ENCODE assay signal across 8 cellular contexts in genomic region chr21:16535100-16535418, GRCh38.
DNase-seq lines count a peak whose midpoint lies in the region; ATAC-seq and TF ChIP-seq lines count a peak whose summit lies in the region.

No MANE protein-coding gene starts in this region.

- no peak overlapping the region for H3K27ac Mint-ChIP-seq in MCF 10A (ENCODE audit: low read depth, unreplicated experiment)
- H3K27ac Mint-ChIP-seq in activated CD8-positive, alpha-beta T cell treated with anti-CD3 and anti-CD28 coated beads, Interleukin-2, amount 10 ng/mL, durations not matched to agents 7 days and 5 days = no peak overlapping the region

- intact Hi-C loops in MCF 10A (cut with micrococcal nuclease) = no loop called here
- intact Hi-C loops in thyroid gland (cut with DNase I) = loop anchor here (10.0 kb wide), 1 partner anchor 110 kb away; no protein-coding TSS in a partner anchor

- H3K27me3 Mint-ChIP-seq in MCF 10A (ENCODE audit: insufficient read depth, unreplicated experiment) = no peaks in the 10 kb centered on the region
- no peaks in the 10 kb centered on the region for H3K27me3 Mint-ChIP-seq in activated CD8-positive, alpha-beta T cell treated with anti-CD3 and anti-CD28 coated beads, Interleukin-2, amount 10 ng/mL, durations not matched to agents 7 days and 5 days (ENCODE audit: low read depth)

- H3K27ac ChIP-seq in thyroid gland = peak overlapping the region; percentile 88 to 96 (median 89)

- no peak for TF ChIP-seq CTCF in LNCaP clone FGC (IDR thresholded peaks at IDR 0.05; ENCODE audit: control insufficient read depth, extremely low read depth, insufficient read depth)
- TF ChIP-seq CTCF in MCF 10A (IDR thresholded peaks at IDR 0.05; ENCODE audit: unreplicated experiment) = no peak
- TF ChIP-seq CTCF in thyroid gland (IDR thresholded peaks at IDR 0.05) = no peak

- no peaks in the 10 kb centered on the region for H3K36me3 Mint-ChIP-seq in MCF 10A (ENCODE audit: insufficient read depth, unreplicated experiment)
- H3K36me3 Mint-ChIP-seq in activated CD8-positive, alpha-beta T cell treated with anti-CD3 and anti-CD28 coated beads, Interleukin-2, amount 10 ng/mL, durations not matched to agents 7 days and 5 days (ENCODE audit: low read depth) = no peaks in the 10 kb centered on the region

- CTCF ChIA-PET in MCF 10A (lab: Yijun Ruan, JAX) = no interaction called here
- CTCF ChIA-PET in activated CD8-positive, alpha-beta T cell treated with anti-CD3 and anti-CD28 coated beads, Interleukin-2, amount 10 ng/mL, durations not matched to agents 7 days and 5 days (lab: Charles Lee) = no interaction called here

- POLR2A ChIA-PET in MCF 10A (lab: Yijun Ruan, JAX) = interaction anchor here (0.5 to 2.8 kb wide), 2 partner anchors 52 to 180 kb away, joined by 3 to 17 read pairs; no protein-coding TSS in a partner anchor
- POLR2A ChIA-PET in activated CD8-positive, alpha-beta T cell treated with anti-CD3 and anti-CD28 coated beads, Interleukin-2, amount 10 ng/mL, durations not matched to agents 7 days and 5 days (lab: Charles Lee) = no interaction called here

- 17 to 21% methylated on average over 6 of the region's 6 CpGs for WGBS in thyroid gland, 2 donors

- ATAC-seq in HG03045 (IDR thresholded peaks at IDR 0.05; ENCODE audit: unreplicated experiment) = no peak
- no peak for ATAC-seq in activated CD8-positive, alpha-beta T cell treated with anti-CD3 and anti-CD28 coated beads, Interleukin-2, amount 10 ng/mL, durations not matched to agents 7 days and 5 days

- BruUV-seq in MCF 10A (replicated peaks; lab: Mats Ljungman, UMichigan) = no TSS peak

- H3K4me3 Mint-ChIP-seq in MCF 10A (ENCODE audit: unreplicated experiment) = no peak overlapping the region
- no peak overlapping the region for H3K4me3 Mint-ChIP-seq in activated CD8-positive, alpha-beta T cell treated with anti-CD3 and anti-CD28 coated beads, Interleukin-2, amount 10 ng/mL, durations not matched to agents 7 days and 5 days

- H3K4me1 Mint-ChIP-seq in MCF 10A (ENCODE audit: insufficient read depth, unreplicated experiment) = peaks cover 16% of the 10 kb centered on the region
- H3K4me1 Mint-ChIP-seq in activated CD8-positive, alpha-beta T cell treated with anti-CD3 and anti-CD28 coated beads, Interleukin-2, amount 10 ng/mL, durations not matched to agents 7 days and 5 days (ENCODE audit: low read depth) = no peaks in the 10 kb centered on the region

- no peaks in the 10 kb centered on the region for H3K9me3 ChIP-seq in thyroid gland

- H3K4me3 ChIP-seq in LNCaP clone FGC (ENCODE audit: low read depth, low read length) = peak overlapping the region; percentile 47
- H3K4me3 ChIP-seq in thyroid gland (replicated peaks in 1 of 3) = peak overlapping the region in 2 of 3 donors; percentile 27 to 61

- peaks cover 10 to 15% of the 10 kb centered on the region in 2 donors for H3K4me1 ChIP-seq in thyroid gland

- no peaks in the 10 kb centered on the region for H3K36me3 ChIP-seq in thyroid gland

- H3K27me3 ChIP-seq in thyroid gland = no peaks in the 10 kb centered on the region

- DNase-seq in LNCaP clone FGC (ENCODE audit: low read depth) (peak; percentile 56), MCF 10A (ENCODE audit: unreplicated experiment) (peak; percentile 43), kidney glomerular epithelial cell (lab: John Stamatoyannopoulos, UW) (peak; percentile 16), thyroid gland (peak; percentile 92 to 95), ecto neural progenitor cell (ENCODE audit: low spot score) (no peak), germinal center (ENCODE audit: low spot score) (no peak)
- DNase-seq in activated CD8-positive, alpha-beta T cell treated with anti-CD3 and anti-CD28 coated beads, Interleukin-2, amount 10 ng/mL, durations not matched to agents 7 days and 5 days = no peak

- TF ChIP-seq POLR2A in thyroid gland (IDR thresholded peaks at IDR 0.05) = peak in 1 of 2 donors; percentile 67

- H3K9me3 Mint-ChIP-seq in MCF 10A (ENCODE audit: unreplicated experiment) = no peaks in the 10 kb centered on the region
- peaks cover 22% of the 10 kb centered on the region for H3K9me3 Mint-ChIP-seq in activated CD8-positive, alpha-beta T cell treated with anti-CD3 and anti-CD28 coated beads, Interleukin-2, amount 10 ng/mL, durations not matched to agents 7 days and 5 days (ENCODE audit: insufficient read depth)

Comparison
In these comparisons a context has a peak if more than half of its experiments do, and no peak if none do; other contexts are left out.
1. DNase-seq: peak in LNCaP clone FGC (single experiment), MCF 10A (single experiment), kidney glomerular epithelial cell (single experiment) and thyroid gland (2 of 2); none in ecto neural progenitor cell (single experiment), germinal center (single experiment) and activated CD8-positive, alpha-beta T cell treated with anti-CD3 and anti-CD28 coated beads, Interleukin-2, amount 10 ng/mL, durations not matched to agents 7 days and 5 days (single experiment).